15 cellular contexts compared by ENCODE assay signal in genomic region chr10:62327897-62328296, GRCh38. TPM values are rescaled to one million over a fixed set of nuclear protein-coding genes. Genes with fewer than 3 reads are reported as not detected.
DNase-seq lines count a peak whose midpoint lies in the region; TF ChIP-seq lines count a peak whose summit lies in the region.
"Had no signal": no experiment of that assay in that cellular context is flagged by ENCODE, and none has a peak within 500 bp of the region (broad histone marks: within the 10 kb centered on the region; RNA-seq: fewer than 3 reads in every experiment).

No MANE protein-coding gene starts in this region.

- H3K36me3 ChIP-seq in GM23248 (ENCODE audit: low read depth) (no peaks in the 10 kb centered on the region), stomach (no peaks in the 10 kb centered on the region)

- DNase-seq in GM23248 (peak; percentile 46), M059J (ENCODE audit: low read depth) (peak; percentile 9), dedifferentiated amniotic fluid mesenchymal stem cell (ENCODE audit: extremely low spot score) (peak; percentile 41), renal cortical epithelial cell (ENCODE audit: low read depth) (peak; percentile 30), stomach (no peak), mesenteric fat pad (ENCODE audit: low spot score) (no peak)
- no peak for DNase-seq in activated T-cell treated with anti-CD3 and anti-CD28 coated beads, Interleukin-2, amount 50 U/mL, for 48 hours
- DNase-seq: ACHN; CD8-positive, alpha-beta T cell; Kasumi-1; NCI-H1436; NCI-H2107; NCI-H345; NCI-H82; SHP77 had no signal

- H4K20me1 ChIP-seq in GM23248 (ENCODE audit: insufficient read depth) = no peaks in the 10 kb centered on the region

- in situ Hi-C loops in GM23248 (cut with MboI) = no loop called here

- H3K27ac ChIP-seq in GM23248 = no peak overlapping the region
- H3K27ac ChIP-seq in stomach = no peak overlapping the region

- no peak for TF ChIP-seq EP300 in stomach (IDR thresholded peaks at IDR 0.05)

- no peaks in the 10 kb centered on the region for H3K27me3 ChIP-seq in GM23248 (replicated peaks; ENCODE audit: insufficient read depth)
- H3K27me3 ChIP-seq in stomach = no peaks in the 10 kb centered on the region

- no peak overlapping the region for H3K4me2 ChIP-seq in GM23248 (ENCODE audit: unreplicated experiment)

- TF ChIP-seq POLR2A in stomach (IDR thresholded peaks at IDR 0.05) = no peak

- no peak overlapping the region for H3K4me3 ChIP-seq in GM23248
- no peak overlapping the region for H3K4me3 ChIP-seq in stomach

- no peaks in the 10 kb centered on the region for H3F3A ChIP-seq in GM23248 (ENCODE audit: insufficient read depth)

- TF ChIP-seq CTCF in stomach (IDR thresholded peaks at IDR 0.05) = no peak

- no peaks in the 10 kb centered on the region for H3K9me3 ChIP-seq in GM23248 (ENCODE audit: low read depth)
- H3K9me3 ChIP-seq in stomach = peaks cover 0 to 8% (median 3%) of the 10 kb centered on the region in 4 donors

- no peak overlapping the region for H3K9ac ChIP-seq in GM23248

- no peaks in the 10 kb centered on the region for H3K9me2 ChIP-seq in GM23248 (ENCODE audit: insufficient read depth)

- H3K4me1 ChIP-seq in GM23248 (ENCODE audit: insufficient read depth) = no peaks in the 10 kb centered on the region
- H3K4me1 ChIP-seq in stomach = no peaks in the 10 kb centered on the region

- H3K79me2 ChIP-seq in GM23248 (ENCODE audit: insufficient read depth) = no peaks in the 10 kb centered on the region

- intact Hi-C loops in stomach (cut with DNase I; ENCODE audit: low total_unique reads) = no loop called here

- 30 to 33% methylated on average over 3 of the region's 3 CpGs for whole genome bisulfite sequencing in GM23248 (ENCODE audit: low coverage in 1 of 2, low lambda C conversion rate in 2 of 2, missing lambda C conversion rate in 2 of 2), 2 experiments
- WGBS in stomach, 5 donors = 51 to 59% (median 55%) methylated on average over 3 of the region's 3 CpGs

- H2AFZ ChIP-seq in GM23248 = no peak overlapping the region

RNA-seq across cellular contexts. Expression of gene ZNF365, which starts 46.3 kb away (rescaled TPM):
- total RNA-seq in GM23248 (2014; rRNA removed; shearing (Covaris generic)) = 0.86 and 2.4 TPM in 2 replicates
- 0.76 and 1.4 TPM in 2 replicates for polyA plus RNA-seq in GM23248 (2016; fragmentation: Nextera tagmentation; extraction: Ambion mirVana)
- 2.9 and 3.2 TPM in 2 replicates for total RNA-seq in M059J (2014; rRNA removed; shearing (Covaris generic))
- 6.7 and 8.2 TPM in 2 replicates for total RNA-seq in renal cortical epithelial cell
- under 1 TPM in 1 of 5 donors, not detected in 4; 0.18 TPM for total RNA-seq in stomach
- under 1 TPM in 1 of 3 donors, not detected in 2; 0.40 TPM for polyA plus RNA-seq in stomach
- not detected for total RNA-seq in mesenteric fat pad

RNA-seq across cellular contexts. Expression of gene RTKN2, which starts 59.3 kb away (rescaled TPM):
- under 0.01 and 0.11 TPM in 2 replicates for total RNA-seq in GM23248 (2014; rRNA removed; shearing (Covaris generic))
- 0.15 and 0.41 TPM in 2 replicates for polyA plus RNA-seq in GM23248 (2016; fragmentation: Nextera tagmentation; extraction: Ambion mirVana)
- 7.9 and 8.4 TPM in 2 replicates for total RNA-seq in M059J (2014; rRNA removed; shearing (Covaris generic))
- total RNA-seq in renal cortical epithelial cell = 3.4 and 4.7 TPM in 2 replicates
- total RNA-seq in stomach = 1 to 10 TPM in 2 of 5 donors, under 1 TPM in 1, not detected in 2; 0.58 to 8.4 (median 2.9) TPM
- polyA plus RNA-seq in stomach = 1 to 10 TPM in 1 of 3 donors, under 1 TPM in 2; 0.15 to 3.0 (median 0.68) TPM
- 0.06 TPM for total RNA-seq in mesenteric fat pad

Comparison
In these comparisons a context has a peak if more than half of its experiments do, and no peak if none do; other contexts are left out.
1. DNase-seq: peak in GM23248 (single experiment), M059J (single experiment), dedifferentiated amniotic fluid mesenchymal stem cell (single experiment) and renal cortical epithelial cell (single experiment); none in stomach (single experiment), activated T-cell treated with anti-CD3 and anti-CD28 coated beads, Interleukin-2, amount 50 U/mL, for 48 hours (0 of 2) and mesenteric fat pad (single experiment).